In genomic region chr4:44368413-44369167, GRCh38 we compare ENCODE assay signal across 22 cellular contexts.
DNase-seq lines count a peak whose midpoint lies in the region; ATAC-seq and TF ChIP-seq lines count a peak whose summit lies in the region.
"Had no signal": no experiment of that assay in that cellular context is flagged by ENCODE, and none has a peak within 500 bp of the region (broad histone marks: within the 10 kb centered on the region; RNA-seq: fewer than 3 reads in every experiment).

No MANE protein-coding gene starts in this region.

- CTCF ChIA-PET in MCF 10A (lab: Yijun Ruan, JAX): no interaction called here
- CTCF ChIA-PET in mammary epithelial cell (lab: Charles Lee; ENCODE audit: low non-redundant PET): no interaction called here

- H2AFZ ChIP-seq in mammary epithelial cell (ENCODE audit: low read depth, low read length): no peak overlapping the region
- no peak overlapping the region for H2AFZ ChIP-seq in neural progenitor cell (replicated peaks)
- H2AFZ ChIP-seq in MM.1S (ENCODE audit: low read length): no peak overlapping the region

- H3K27ac Mint-ChIP-seq in MCF 10A (ENCODE audit: low read depth, unreplicated experiment) (no peak overlapping the region), neural progenitor cell (no peak overlapping the region)

- H3K4me2 ChIP-seq in mammary epithelial cell (ENCODE audit: insufficient read depth, low read depth, low read length) (no peak overlapping the region), neural progenitor cell (no peak overlapping the region), MM.1S (ENCODE audit: low read depth, low read length) (no peak overlapping the region)
- H3K4me2 ChIP-seq: SK-N-SH had no signal

- H3K4me1 Mint-ChIP-seq in MCF 10A (ENCODE audit: insufficient read depth, unreplicated experiment): no peaks in the 10 kb centered on the region
- H3K4me1 Mint-ChIP-seq in neural progenitor cell: no peaks in the 10 kb centered on the region

- intact Hi-C loops in MCF 10A (cut with micrococcal nuclease): no loop called here
- intact Hi-C loops in mammary epithelial cell (cut with micrococcal nuclease): no loop called here

- H3K9me2 ChIP-seq in MM.1S (replicated peaks; ENCODE audit: insufficient read depth, low read length): no peaks in the 10 kb centered on the region
- H3K9me2 ChIP-seq: SK-N-SH had no signal

- H3K79me2 ChIP-seq in mammary epithelial cell (ENCODE audit: insufficient read depth, low read length) (no peaks in the 10 kb centered on the region), neural progenitor cell (ENCODE audit: low read depth) (no peaks in the 10 kb centered on the region), MM.1S (ENCODE audit: low read length) (no peaks in the 10 kb centered on the region)

- TF ChIP-seq CTCF in MCF 10A (IDR thresholded peaks at IDR 0.05; ENCODE audit: unreplicated experiment) (no peak), mammary epithelial cell (conservative IDR thresholded peaks at IDR 0.05 in 1 of 2, IDR thresholded peaks at IDR 0.05 in 1 of 2; ENCODE audit: extremely low read depth in 1 of 2, insufficient read depth in 1 of 2, low read depth in 1 of 2, low read length in 2 of 2) (no peak), neural progenitor cell (IDR thresholded peaks at IDR 0.05) (no peak), MM.1S (IDR thresholded peaks at IDR 0.05; ENCODE audit: low read length) (no peak)

- in situ Hi-C loops in mammary epithelial cell (cut with MboI; ENCODE audit: low sequenced_read_pairs in 2 of 2): no loop called here

- H3K4me3 ChIP-seq in mammary epithelial cell (replicated peaks in 1 of 3; ENCODE audit: insufficient read depth in 1 of 3, low read depth in 2 of 3, low read length in 3 of 3) (no peak overlapping the region), neural progenitor cell (no peak overlapping the region), MM.1S (ENCODE audit: low read length) (no peak overlapping the region)
- H3K4me3 ChIP-seq: GM12878, K562 had no signal

- no peak overlapping the region for H3K9ac ChIP-seq in mammary epithelial cell (ENCODE audit: insufficient read depth, low read length)
- no peak overlapping the region for H3K9ac ChIP-seq in neural progenitor cell
- no peak overlapping the region for H3K9ac ChIP-seq in MM.1S (ENCODE audit: low read length)
- H3K9ac ChIP-seq: SK-N-SH had no signal

- H4K20me1 ChIP-seq in mammary epithelial cell (ENCODE audit: insufficient read depth, low read length): no peaks in the 10 kb centered on the region
- H4K20me1 ChIP-seq in neural progenitor cell (ENCODE audit: low read depth): no peaks in the 10 kb centered on the region
- no peaks in the 10 kb centered on the region; the same call in 1 of the 2 replicates for H4K20me1 ChIP-seq in MM.1S (ENCODE audit: insufficient read depth, low read length)

- ATAC-seq in HG03378 (IDR thresholded peaks at IDR 0.05; ENCODE audit: unreplicated experiment): no peak
- ATAC-seq: GM12878, K562, Panc1 had no signal

- H3K27me3 Mint-ChIP-seq in MCF 10A (ENCODE audit: insufficient read depth, unreplicated experiment) (no peaks in the 10 kb centered on the region), neural progenitor cell (ENCODE audit: insufficient read depth, low read depth) (no peaks in the 10 kb centered on the region)

- H3F3A ChIP-seq in neural progenitor cell (ENCODE audit: low read depth): no peaks in the 10 kb centered on the region
- no peaks in the 10 kb centered on the region for H3F3A ChIP-seq in MM.1S (ENCODE audit: insufficient read depth, low read length)

- dilution Hi-C loops in mammary epithelial cell (cut with HindIII; ENCODE audit: low sequenced_read_pairs): no loop called here

- H3K4me1 ChIP-seq in mammary epithelial cell (ENCODE audit: insufficient read depth, low read length) (no peaks in the 10 kb centered on the region), neural progenitor cell (no peaks in the 10 kb centered on the region), MM.1S (ENCODE audit: low read length) (no peaks in the 10 kb centered on the region)

- BruUV-seq in MCF 10A (replicated peaks; lab: Mats Ljungman, UMichigan): no TSS peak
- no TSS peak for BruUV-seq in mammary epithelial cell (replicated peaks; lab: Mats Ljungman, UMichigan)

- DNase-seq in MCF 10A (ENCODE audit: unreplicated experiment): peak; percentile 7
- no peak for DNase-seq in mammary epithelial cell
- peak; percentile 7 for DNase-seq in astrocyte of the hippocampus (ENCODE audit: low read depth, low spot score)
- peak; percentile 1 for DNase-seq in neural progenitor cell (ENCODE audit: low spot score)
- DNase-seq in MM.1S: no peak
- DNase-seq in stimulated activated CD4-positive, alpha-beta T cell treated with anti-CD3 and anti-CD28 coated beads, Interleukin-2, amount 100 ng/mL, for 48 hours: no peak
- no peak for DNase-seq in iPS-NIHi7 (ENCODE audit: extremely low spot score)
- DNase-seq: 8988T, C1 segment of cervical spinal cord, DND-41, H7, NCI-H1092 treated with DMSO at 0.1 percent for 48 hours, NCI-H1436 treated with DMSO at 0.1 percent for 48 hours, NCI-H1930, NCI-H510A treated with DMSO at 0.1 percent for 48 hours, NCI-H748 treated with DMSO at 0.1 percent for 48 hours, SIG-M5, SK-N-SH had no signal

- no peaks in the 10 kb centered on the region for H3K9me3 Mint-ChIP-seq in MCF 10A (ENCODE audit: unreplicated experiment)
- no peaks in the 10 kb centered on the region for H3K9me3 Mint-ChIP-seq in neural progenitor cell

- H3K4me3 Mint-ChIP-seq in MCF 10A (ENCODE audit: unreplicated experiment) (no peak overlapping the region), neural progenitor cell (no peak overlapping the region)

- H3K27me3 ChIP-seq in mammary epithelial cell (ENCODE audit: insufficient read depth, low read length) (no peaks in the 10 kb centered on the region), neural progenitor cell (no peaks in the 10 kb centered on the region), MM.1S (replicated peaks; ENCODE audit: insufficient read depth, low read length) (no peaks in the 10 kb centered on the region)

- POLR2A ChIA-PET in MCF 10A (lab: Yijun Ruan, JAX): interaction anchor here (0.6 kb wide), 1 partner anchor 74 kb away, joined by 4 read pairs; no protein-coding TSS in a partner anchor

- H3K36me3 Mint-ChIP-seq in MCF 10A (ENCODE audit: insufficient read depth, unreplicated experiment) (no peaks in the 10 kb centered on the region), neural progenitor cell (no peaks in the 10 kb centered on the region)

- WGBS in mammary epithelial cell (ENCODE audit: low coverage, missing lambda C conversion rate): 69% methylated on average over 3 of the region's 3 CpGs

- H3K27ac ChIP-seq in mammary epithelial cell (ENCODE audit: insufficient read depth, low read depth, low read length) (no peak overlapping the region), neural progenitor cell (no peak overlapping the region), MM.1S (ENCODE audit: low read length) (no peak overlapping the region)

- no peaks in the 10 kb centered on the region for H3K36me3 ChIP-seq in mammary epithelial cell (ENCODE audit: insufficient read depth, low read length)
- H3K36me3 ChIP-seq in neural progenitor cell: no peaks in the 10 kb centered on the region
- H3K36me3 ChIP-seq in MM.1S (replicated peaks; ENCODE audit: insufficient read depth, low read length): no peaks in the 10 kb centered on the region

- no peaks in the 10 kb centered on the region for H3K9me3 ChIP-seq in mammary epithelial cell (replicated peaks; ENCODE audit: insufficient read depth, low read length)
- H3K9me3 ChIP-seq in neural progenitor cell (ENCODE audit: low read depth): no peaks in the 10 kb centered on the region
- H3K9me3 ChIP-seq in MM.1S (replicated peaks; ENCODE audit: insufficient read depth, low read length): no peaks in the 10 kb centered on the region
- H3K9me3 ChIP-seq: SK-N-SH had no signal

Comparison
In these comparisons a context has a peak if more than half of its experiments do, and no peak if none do; other contexts are left out.
1. DNase-seq: peak in MCF 10A (single experiment), astrocyte of the hippocampus (single experiment) and neural progenitor cell (single experiment); none in mammary epithelial cell (single experiment), MM.1S (single experiment), stimulated activated CD4-positive, alpha-beta T cell treated with anti-CD3 and anti-CD28 coated beads, Interleukin-2, amount 100 ng/mL, for 48 hours (0 of 2) and iPS-NIHi7 (single experiment).